In genomic region chr5:127586371-127586770, GRCh38 we compare ENCODE assay signal across 10 cellular contexts.
DNase-seq lines count a peak whose midpoint lies in the region; ATAC-seq, FAIRE-seq and TF ChIP-seq lines count a peak whose summit lies in the region.
"Had no signal": no experiment of that assay in that cellular context is flagged by ENCODE, and none has a peak within 500 bp of the region (broad histone marks: within the 10 kb centered on the region; RNA-seq: fewer than 3 reads in every experiment).

No MANE protein-coding gene starts in this region.

- H2AFZ ChIP-seq in astrocyte (ENCODE audit: low read depth, low read length): no peak overlapping the region

- no peaks in the 10 kb centered on the region for H4K20me1 ChIP-seq in astrocyte (ENCODE audit: insufficient read depth, low read length)

- H3K27ac ChIP-seq in astrocyte (ENCODE audit: low read depth, low read length): no peak overlapping the region
- no peak overlapping the region for H3K27ac ChIP-seq in left lung

- H3K4me3 ChIP-seq in GM12865 (ENCODE audit: low read depth, low read length) (no peak overlapping the region), astrocyte (ENCODE audit: insufficient read depth, low read depth, low read length) (no peak overlapping the region), left lung (no peak overlapping the region)

- intact Hi-C loops in left lung (cut with DNase I): no loop called here
- intact Hi-C loops in posterior cingulate gyrus (cut with DNase I): no loop called here

- ATAC-seq in GM19438 (IDR thresholded peaks at IDR 0.05; ENCODE audit: low read depth, unreplicated experiment): peak; percentile 80
- ATAC-seq in HG02981 (IDR thresholded peaks at IDR 0.05; ENCODE audit: unreplicated experiment): peak; percentile 75
- no peak for ATAC-seq in left lung

- DNase-seq in GM12865 (ENCODE audit: low read depth): peak; percentile 53
- peak; percentile 14 for DNase-seq in astrocyte (ENCODE audit: low read depth)
- no peak for DNase-seq in left lung
- no peak for DNase-seq in posterior cingulate gyrus
- DNase-seq in stimulated activated CD4-positive, alpha-beta T cell treated with anti-CD3 and anti-CD28 coated beads, Interleukin-2, amount 100 ng/mL, for 24 hours: no peak
- DNase-seq in NCI-H146 treated with DMSO at 0.1 percent for 48 hours (lab: John Stamatoyannopoulos, UW; ENCODE audit: unreplicated experiment): no peak
- DNase-seq: activated naive CD8-positive, alpha-beta T cell treated with anti-CD3 and anti-CD28 coated beads, Interleukin-2, amount 10 ng/mL, durations not matched to agents 7 days and 5 days; NCI-H2107 had no signal

- H3K9ac ChIP-seq in astrocyte (ENCODE audit: low read length): no peak overlapping the region

- peaks cover 4% of the 10 kb centered on the region for H3K9me3 Mint-ChIP-seq in astrocyte (ENCODE audit: unreplicated experiment)
- H3K9me3 Mint-ChIP-seq: activated naive CD8-positive, alpha-beta T cell treated with anti-CD3 and anti-CD28 coated beads, Interleukin-2, amount 10 ng/mL, durations not matched to agents 7 days and 5 days had no signal

- H3K27me3 ChIP-seq in astrocyte (ENCODE audit: insufficient read depth, low read length) (peaks cover 3% of the 10 kb centered on the region), left lung (no peaks in the 10 kb centered on the region)

- no peaks in the 10 kb centered on the region for H3K79me2 ChIP-seq in astrocyte (ENCODE audit: insufficient read depth, low read length)

- no peak overlapping the region for H3K4me2 ChIP-seq in astrocyte (ENCODE audit: low read length)

- no peak overlapping the region for H3K4me3 Mint-ChIP-seq in astrocyte (ENCODE audit: unreplicated experiment)
- H3K4me3 Mint-ChIP-seq: activated naive CD8-positive, alpha-beta T cell treated with anti-CD3 and anti-CD28 coated beads, Interleukin-2, amount 10 ng/mL, durations not matched to agents 7 days and 5 days had no signal

- H3K4me1 ChIP-seq in astrocyte (ENCODE audit: insufficient read depth, low read length): no peaks in the 10 kb centered on the region
- no peaks in the 10 kb centered on the region for H3K4me1 ChIP-seq in left lung

- no peaks in the 10 kb centered on the region for H3K36me3 Mint-ChIP-seq in astrocyte (ENCODE audit: low read depth, unreplicated experiment)
- H3K36me3 Mint-ChIP-seq: activated naive CD8-positive, alpha-beta T cell treated with anti-CD3 and anti-CD28 coated beads, Interleukin-2, amount 10 ng/mL, durations not matched to agents 7 days and 5 days had no signal

- H3K36me3 ChIP-seq in astrocyte (ENCODE audit: insufficient read depth, low read length) (no peaks in the 10 kb centered on the region), left lung (no peaks in the 10 kb centered on the region)

- no peaks in the 10 kb centered on the region for H3K27me3 Mint-ChIP-seq in astrocyte (ENCODE audit: low read depth, unreplicated experiment)

- H3K27ac Mint-ChIP-seq in astrocyte (ENCODE audit: unreplicated experiment): no peak overlapping the region
- H3K27ac Mint-ChIP-seq: activated naive CD8-positive, alpha-beta T cell treated with anti-CD3 and anti-CD28 coated beads, Interleukin-2, amount 10 ng/mL, durations not matched to agents 7 days and 5 days had no signal

- no peak for TF ChIP-seq CTCF in GM12865 (IDR thresholded peaks at IDR 0.05; ENCODE audit: insufficient read depth, low read depth, low read length, missing control alignments)
- TF ChIP-seq CTCF in astrocyte (IDR thresholded peaks at IDR 0.05; ENCODE audit: insufficient read depth, low read depth, low read length): no peak
- TF ChIP-seq CTCF in left lung (IDR thresholded peaks at IDR 0.05): no peak

- H3K4me1 Mint-ChIP-seq in astrocyte (ENCODE audit: low read depth, unreplicated experiment): peaks cover 18% of the 10 kb centered on the region
- H3K4me1 Mint-ChIP-seq: activated naive CD8-positive, alpha-beta T cell treated with anti-CD3 and anti-CD28 coated beads, Interleukin-2, amount 10 ng/mL, durations not matched to agents 7 days and 5 days had no signal

- no peaks in the 10 kb centered on the region for H3K9me3 ChIP-seq in astrocyte (ENCODE audit: insufficient read depth, low read depth, low read length)
- no peaks in the 10 kb centered on the region for H3K9me3 ChIP-seq in left lung

- no peak for FAIRE-seq in astrocyte (lab: Jason Lieb, UNC)

Comparison
In these comparisons a context has a peak if more than half of its experiments do, and no peak if none do; other contexts are left out.
1. DNase-seq: peak in GM12865 (single experiment) and astrocyte (single experiment); none in left lung (0 of 2), posterior cingulate gyrus (0 of 10), stimulated activated CD4-positive, alpha-beta T cell treated with anti-CD3 and anti-CD28 coated beads, Interleukin-2, amount 100 ng/mL, for 24 hours (0 of 2) and NCI-H146 treated with DMSO at 0.1 percent for 48 hours (single experiment).